In the genomic region with DNA sequence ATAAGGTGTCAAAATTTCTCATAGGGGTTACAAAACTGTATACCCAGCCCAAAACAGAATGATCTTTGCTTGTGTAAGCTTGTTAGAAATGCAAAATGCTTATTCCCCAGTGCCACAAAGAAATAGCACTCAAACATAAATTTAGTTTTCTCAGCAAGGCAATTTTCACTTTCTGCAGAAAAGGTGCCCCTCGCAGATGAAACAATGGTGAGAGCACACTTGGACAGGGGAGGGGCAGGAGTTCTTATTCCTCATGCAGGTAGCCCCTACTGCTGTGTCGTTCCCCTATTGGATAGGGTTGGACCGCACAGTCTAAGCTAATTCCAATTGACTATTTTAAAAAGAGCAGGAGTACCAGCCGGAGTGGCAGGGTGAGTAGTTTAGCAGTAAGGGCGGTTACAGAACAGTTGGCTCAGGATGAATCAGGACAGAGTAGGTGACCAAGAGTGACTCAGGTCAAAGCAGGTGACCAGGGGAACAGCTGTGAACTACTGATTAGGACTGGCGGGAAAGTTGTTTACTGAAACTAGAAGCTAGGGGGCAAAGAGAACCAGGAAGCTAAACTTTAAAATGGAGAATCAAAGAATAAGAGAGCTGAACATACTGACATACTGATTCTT, we compare ENCODE assay signal across 1 cellular context.
A peak's percentile ranks its signal among the peaks of the same experiment; 100 is the strongest.
TF ChIP-seq lines count a peak whose summit lies in the region.

No MANE protein-coding gene starts in this region.

TF ChIP-seq in K562, 482 proteins besides CTCF, POLR2A, EP300 and RAD21 (continued from another document and continues in another):
- TF ChIP-seq, protein P1, sequence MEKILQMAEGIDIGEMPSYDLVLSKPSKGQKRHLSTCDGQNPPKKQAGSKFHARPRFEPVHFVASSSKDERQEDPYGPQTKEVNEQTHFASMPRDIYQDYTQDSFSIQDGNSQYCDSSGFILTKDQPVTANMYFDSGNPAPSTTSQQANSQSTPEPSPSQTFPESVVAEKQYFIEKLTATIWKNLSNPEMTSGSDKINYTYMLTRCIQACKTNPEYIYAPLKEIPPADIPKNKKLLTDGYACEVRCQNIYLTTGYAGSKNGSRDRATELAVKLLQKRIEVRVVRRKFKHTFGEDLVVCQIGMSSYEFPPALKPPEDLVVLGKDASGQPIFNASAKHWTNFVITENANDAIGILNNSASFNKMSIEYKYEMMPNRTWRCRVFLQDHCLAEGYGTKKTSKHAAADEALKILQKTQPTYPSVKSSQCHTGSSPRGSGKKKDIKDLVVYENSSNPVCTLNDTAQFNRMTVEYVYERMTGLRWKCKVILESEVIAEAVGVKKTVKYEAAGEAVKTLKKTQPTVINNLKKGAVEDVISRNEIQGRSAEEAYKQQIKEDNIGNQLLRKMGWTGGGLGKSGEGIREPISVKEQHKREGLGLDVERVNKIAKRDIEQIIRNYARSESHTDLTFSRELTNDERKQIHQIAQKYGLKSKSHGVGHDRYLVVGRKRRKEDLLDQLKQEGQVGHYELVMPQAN (IDR thresholded peaks at IDR 0.05; ENCODE audit: borderline replicate concordance) = no peak
- TF ChIP-seq ZNF347 (CRISPR knock-in tag; IDR thresholded peaks at IDR 0.05; ENCODE audit: low read depth) (no peak), ZFPM2 (CRISPR knock-in tag; IDR thresholded peaks at IDR 0.05) (no peak), FOSL1 (tag; conservative IDR thresholded peaks at IDR 0.05) (peak; percentile 85), ZNF175 (CRISPR knock-in tag; IDR thresholded peaks at IDR 0.05; ENCODE audit: low read depth) (no peak), DMBX1 (CRISPR knock-in tag; IDR thresholded peaks at IDR 0.05; ENCODE audit: borderline replicate concordance) (no peak), ASH1L (IDR thresholded peaks at IDR 0.05; ENCODE audit: borderline replicate concordance, low read depth, partially characterized antibody) (no peak), NCOR1 (IDR thresholded peaks at IDR 0.05) (peak; percentile 65), FOXM1 (IDR thresholded peaks at IDR 0.05; ENCODE audit: low read depth) (no peak; the same call in 1 of the 2 replicates), FOXM1 (CRISPR knock-in tag; IDR thresholded peaks at IDR 0.05; ENCODE audit: low read depth) (no peak), SNIP1 (IDR thresholded peaks at IDR 0.05; ENCODE audit: low read depth) (no peak), BRD9 (IDR thresholded peaks at IDR 0.05; ENCODE audit: low read depth, partially characterized antibody) (no peak), ZFP36 (IDR thresholded peaks at IDR 0.05; ENCODE audit: low read depth, low read length, partially characterized antibody) (no peak), POLR3A (IDR thresholded peaks at IDR 0.05; ENCODE audit: borderline replicate concordance, extremely low read depth, insufficient read depth, insufficient read length) (no peak), C11orf30 (IDR thresholded peaks at IDR 0.05; ENCODE audit: low read depth) (peak; percentile 15; the same call in 1 of the 2 replicates), EGR1 (conservative IDR thresholded peaks at IDR 0.05) (no peak), PHF21A (IDR thresholded peaks at IDR 0.05; ENCODE audit: borderline replicate concordance, low read depth) (no peak), ARID1B (IDR thresholded peaks at IDR 0.05) (peak; percentile 88), ZNF780A (CRISPR knock-in tag; IDR thresholded peaks at IDR 0.05) (no peak), POLR3G (IDR thresholded peaks at IDR 0.05; ENCODE audit: extremely low read depth, insufficient read length, insufficient replicate concordance) (no peak), ZNF507 (tag; conservative IDR thresholded peaks at IDR 0.05) (no peak), SMARCE1 (IDR thresholded peaks at IDR 0.05) (peak; percentile 67; the same call in 1 of the 2 replicates), HDAC2 (IDR thresholded peaks at IDR 0.05) (no peak), HSF4 (CRISPR knock-in tag; IDR thresholded peaks at IDR 0.05; ENCODE audit: borderline replicate concordance) (no peak), ZNF282 (CRISPR knock-in tag; IDR thresholded peaks at IDR 0.05) (no peak), NFE2 (IDR thresholded peaks at IDR 0.05; ENCODE audit: low read depth) (peak; percentile 49)
- TF ChIP-seq, protein P2, sequence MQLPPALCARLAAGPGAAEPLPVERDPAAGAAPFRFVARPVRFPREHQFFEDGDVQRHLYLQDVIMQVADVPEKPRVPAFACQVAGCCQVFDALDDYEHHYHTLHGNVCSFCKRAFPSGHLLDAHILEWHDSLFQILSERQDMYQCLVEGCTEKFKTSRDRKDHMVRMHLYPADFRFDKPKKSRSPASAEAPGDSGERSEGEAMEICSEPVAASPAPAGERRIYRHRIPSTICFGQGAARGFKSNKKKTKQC (CRISPR knock-in tag; IDR thresholded peaks at IDR 0.05) = no peak
- TF ChIP-seq, protein P3, sequence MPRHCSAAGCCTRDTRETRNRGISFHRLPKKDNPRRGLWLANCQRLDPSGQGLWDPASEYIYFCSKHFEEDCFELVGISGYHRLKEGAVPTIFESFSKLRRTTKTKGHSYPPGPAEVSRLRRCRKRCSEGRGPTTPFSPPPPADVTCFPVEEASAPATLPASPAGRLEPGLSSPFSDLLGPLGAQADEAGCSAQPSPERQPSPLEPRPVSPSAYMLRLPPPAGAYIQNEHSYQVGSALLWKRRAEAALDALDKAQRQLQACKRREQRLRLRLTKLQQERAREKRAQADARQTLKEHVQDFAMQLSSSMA (CRISPR knock-in tag; IDR thresholded peaks at IDR 0.05) = no peak
- TF ChIP-seq, protein P4, sequence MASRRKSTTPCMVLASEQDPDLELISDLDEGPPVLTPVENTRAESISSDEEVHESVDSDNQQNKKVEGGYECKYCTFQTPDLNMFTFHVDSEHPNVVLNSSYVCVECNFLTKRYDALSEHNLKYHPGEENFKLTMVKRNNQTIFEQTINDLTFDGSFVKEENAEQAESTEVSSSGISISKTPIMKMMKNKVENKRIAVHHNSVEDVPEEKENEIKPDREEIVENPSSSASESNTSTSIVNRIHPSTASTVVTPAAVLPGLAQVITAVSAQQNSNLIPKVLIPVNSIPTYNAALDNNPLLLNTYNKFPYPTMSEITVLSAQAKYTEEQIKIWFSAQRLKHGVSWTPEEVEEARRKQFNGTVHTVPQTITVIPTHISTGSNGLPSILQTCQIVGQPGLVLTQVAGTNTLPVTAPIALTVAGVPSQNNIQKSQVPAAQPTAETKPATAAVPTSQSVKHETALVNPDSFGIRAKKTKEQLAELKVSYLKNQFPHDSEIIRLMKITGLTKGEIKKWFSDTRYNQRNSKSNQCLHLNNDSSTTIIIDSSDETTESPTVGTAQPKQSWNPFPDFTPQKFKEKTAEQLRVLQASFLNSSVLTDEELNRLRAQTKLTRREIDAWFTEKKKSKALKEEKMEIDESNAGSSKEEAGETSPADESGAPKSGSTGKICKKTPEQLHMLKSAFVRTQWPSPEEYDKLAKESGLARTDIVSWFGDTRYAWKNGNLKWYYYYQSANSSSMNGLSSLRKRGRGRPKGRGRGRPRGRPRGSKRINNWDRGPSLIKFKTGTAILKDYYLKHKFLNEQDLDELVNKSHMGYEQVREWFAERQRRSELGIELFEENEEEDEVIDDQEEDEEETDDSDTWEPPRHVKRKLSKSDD (conservative IDR thresholded peaks at IDR 0.05; ENCODE audit: low read length) = no peak
- TF ChIP-seq, protein P5, sequence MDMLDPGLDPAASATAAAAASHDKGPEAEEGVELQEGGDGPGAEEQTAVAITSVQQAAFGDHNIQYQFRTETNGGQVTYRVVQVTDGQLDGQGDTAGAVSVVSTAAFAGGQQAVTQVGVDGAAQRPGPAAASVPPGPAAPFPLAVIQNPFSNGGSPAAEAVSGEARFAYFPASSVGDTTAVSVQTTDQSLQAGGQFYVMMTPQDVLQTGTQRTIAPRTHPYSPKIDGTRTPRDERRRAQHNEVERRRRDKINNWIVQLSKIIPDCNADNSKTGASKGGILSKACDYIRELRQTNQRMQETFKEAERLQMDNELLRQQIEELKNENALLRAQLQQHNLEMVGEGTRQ (CRISPR knock-in tag; IDR thresholded peaks at IDR 0.05) = no peak
- TF ChIP-seq, protein P6, sequence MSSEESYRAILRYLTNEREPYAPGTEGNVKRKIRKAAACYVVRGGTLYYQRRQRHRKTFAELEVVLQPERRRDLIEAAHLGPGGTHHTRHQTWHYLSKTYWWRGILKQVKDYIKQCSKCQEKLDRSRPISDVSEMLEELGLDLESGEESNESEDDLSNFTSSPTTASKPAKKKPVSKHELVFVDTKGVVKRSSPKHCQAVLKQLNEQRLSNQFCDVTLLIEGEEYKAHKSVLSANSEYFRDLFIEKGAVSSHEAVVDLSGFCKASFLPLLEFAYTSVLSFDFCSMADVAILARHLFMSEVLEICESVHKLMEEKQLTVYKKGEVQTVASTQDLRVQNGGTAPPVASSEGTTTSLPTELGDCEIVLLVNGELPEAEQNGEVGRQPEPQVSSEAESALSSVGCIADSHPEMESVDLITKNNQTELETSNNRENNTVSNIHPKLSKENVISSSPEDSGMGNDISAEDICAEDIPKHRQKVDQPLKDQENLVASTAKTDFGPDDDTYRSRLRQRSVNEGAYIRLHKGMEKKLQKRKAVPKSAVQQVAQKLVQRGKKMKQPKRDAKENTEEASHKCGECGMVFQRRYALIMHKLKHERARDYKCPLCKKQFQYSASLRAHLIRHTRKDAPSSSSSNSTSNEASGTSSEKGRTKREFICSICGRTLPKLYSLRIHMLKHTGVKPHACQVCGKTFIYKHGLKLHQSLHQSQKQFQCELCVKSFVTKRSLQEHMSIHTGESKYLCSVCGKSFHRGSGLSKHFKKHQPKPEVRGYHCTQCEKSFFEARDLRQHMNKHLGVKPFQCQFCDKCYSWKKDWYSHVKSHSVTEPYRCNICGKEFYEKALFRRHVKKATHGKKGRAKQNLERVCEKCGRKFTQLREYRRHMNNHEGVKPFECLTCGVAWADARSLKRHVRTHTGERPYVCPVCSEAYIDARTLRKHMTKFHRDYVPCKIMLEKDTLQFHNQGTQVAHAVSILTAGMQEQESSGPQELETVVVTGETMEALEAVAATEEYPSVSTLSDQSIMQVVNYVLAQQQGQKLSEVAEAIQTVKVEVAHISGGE (CRISPR knock-in tag; IDR thresholded peaks at IDR 0.05) = no peak
- TF ChIP-seq, protein P7, sequence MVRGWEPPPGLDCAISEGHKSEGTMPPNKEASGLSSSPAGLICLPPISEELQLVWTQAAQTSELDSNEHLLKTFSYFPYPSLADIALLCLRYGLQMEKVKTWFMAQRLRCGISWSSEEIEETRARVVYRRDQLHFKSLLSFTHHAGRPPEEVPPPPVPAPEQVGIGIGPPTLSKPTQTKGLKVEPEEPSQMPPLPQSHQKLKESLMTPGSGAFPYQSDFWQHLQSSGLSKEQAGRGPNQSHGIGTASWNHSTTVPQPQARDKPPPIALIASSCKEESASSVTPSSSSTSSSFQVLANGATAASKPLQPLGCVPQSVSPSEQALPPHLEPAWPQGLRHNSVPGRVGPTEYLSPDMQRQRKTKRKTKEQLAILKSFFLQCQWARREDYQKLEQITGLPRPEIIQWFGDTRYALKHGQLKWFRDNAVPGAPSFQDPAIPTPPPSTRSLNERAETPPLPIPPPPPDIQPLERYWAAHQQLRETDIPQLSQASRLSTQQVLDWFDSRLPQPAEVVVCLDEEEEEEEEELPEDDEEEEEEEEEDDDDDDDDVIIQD (CRISPR knock-in tag; IDR thresholded peaks at IDR 0.05) = no peak
- TF ChIP-seq, protein P8, sequence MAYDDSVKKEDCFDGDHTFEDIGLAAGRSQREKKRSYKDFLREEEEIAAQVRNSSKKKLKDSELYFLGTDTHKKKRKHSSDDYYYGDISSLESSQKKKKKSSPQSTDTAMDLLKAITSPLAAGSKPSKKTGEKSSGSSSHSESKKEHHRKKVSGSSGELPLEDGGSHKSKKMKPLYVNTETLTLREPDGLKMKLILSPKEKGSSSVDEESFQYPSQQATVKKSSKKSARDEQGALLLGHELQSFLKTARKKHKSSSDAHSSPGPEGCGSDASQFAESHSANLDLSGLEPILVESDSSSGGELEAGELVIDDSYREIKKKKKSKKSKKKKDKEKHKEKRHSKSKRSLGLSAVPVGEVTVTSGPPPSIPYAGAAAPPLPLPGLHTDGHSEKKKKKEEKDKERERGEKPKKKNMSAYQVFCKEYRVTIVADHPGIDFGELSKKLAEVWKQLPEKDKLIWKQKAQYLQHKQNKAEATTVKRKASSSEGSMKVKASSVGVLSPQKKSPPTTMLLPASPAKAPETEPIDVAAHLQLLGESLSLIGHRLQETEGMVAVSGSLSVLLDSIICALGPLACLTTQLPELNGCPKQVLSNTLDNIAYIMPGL (CRISPR knock-in tag; IDR thresholded peaks at IDR 0.05) = no peak
- TF ChIP-seq, protein P9, sequence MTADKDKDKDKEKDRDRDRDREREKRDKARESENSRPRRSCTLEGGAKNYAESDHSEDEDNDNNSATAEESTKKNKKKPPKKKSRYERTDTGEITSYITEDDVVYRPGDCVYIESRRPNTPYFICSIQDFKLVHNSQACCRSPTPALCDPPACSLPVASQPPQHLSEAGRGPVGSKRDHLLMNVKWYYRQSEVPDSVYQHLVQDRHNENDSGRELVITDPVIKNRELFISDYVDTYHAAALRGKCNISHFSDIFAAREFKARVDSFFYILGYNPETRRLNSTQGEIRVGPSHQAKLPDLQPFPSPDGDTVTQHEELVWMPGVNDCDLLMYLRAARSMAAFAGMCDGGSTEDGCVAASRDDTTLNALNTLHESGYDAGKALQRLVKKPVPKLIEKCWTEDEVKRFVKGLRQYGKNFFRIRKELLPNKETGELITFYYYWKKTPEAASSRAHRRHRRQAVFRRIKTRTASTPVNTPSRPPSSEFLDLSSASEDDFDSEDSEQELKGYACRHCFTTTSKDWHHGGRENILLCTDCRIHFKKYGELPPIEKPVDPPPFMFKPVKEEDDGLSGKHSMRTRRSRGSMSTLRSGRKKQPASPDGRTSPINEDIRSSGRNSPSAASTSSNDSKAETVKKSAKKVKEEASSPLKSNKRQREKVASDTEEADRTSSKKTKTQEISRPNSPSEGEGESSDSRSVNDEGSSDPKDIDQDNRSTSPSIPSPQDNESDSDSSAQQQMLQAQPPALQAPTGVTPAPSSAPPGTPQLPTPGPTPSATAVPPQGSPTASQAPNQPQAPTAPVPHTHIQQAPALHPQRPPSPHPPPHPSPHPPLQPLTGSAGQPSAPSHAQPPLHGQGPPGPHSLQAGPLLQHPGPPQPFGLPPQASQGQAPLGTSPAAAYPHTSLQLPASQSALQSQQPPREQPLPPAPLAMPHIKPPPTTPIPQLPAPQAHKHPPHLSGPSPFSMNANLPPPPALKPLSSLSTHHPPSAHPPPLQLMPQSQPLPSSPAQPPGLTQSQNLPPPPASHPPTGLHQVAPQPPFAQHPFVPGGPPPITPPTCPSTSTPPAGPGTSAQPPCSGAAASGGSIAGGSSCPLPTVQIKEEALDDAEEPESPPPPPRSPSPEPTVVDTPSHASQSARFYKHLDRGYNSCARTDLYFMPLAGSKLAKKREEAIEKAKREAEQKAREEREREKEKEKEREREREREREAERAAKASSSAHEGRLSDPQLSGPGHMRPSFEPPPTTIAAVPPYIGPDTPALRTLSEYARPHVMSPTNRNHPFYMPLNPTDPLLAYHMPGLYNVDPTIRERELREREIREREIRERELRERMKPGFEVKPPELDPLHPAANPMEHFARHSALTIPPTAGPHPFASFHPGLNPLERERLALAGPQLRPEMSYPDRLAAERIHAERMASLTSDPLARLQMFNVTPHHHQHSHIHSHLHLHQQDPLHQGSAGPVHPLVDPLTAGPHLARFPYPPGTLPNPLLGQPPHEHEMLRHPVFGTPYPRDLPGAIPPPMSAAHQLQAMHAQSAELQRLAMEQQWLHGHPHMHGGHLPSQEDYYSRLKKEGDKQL (CRISPR knock-in tag; IDR thresholded peaks at IDR 0.05; ENCODE audit: borderline replicate concordance) = no peak
